ENCODE assay signal across 1 cellular context in genomic region chr4:41572414-41572986, GRCh38.
TF ChIP-seq lines count a peak whose summit lies in the region.

No MANE protein-coding gene starts in this region.

TF ChIP-seq in endothelial cell of umbilical vein, 7 proteins besides CTCF, POLR2A, EP300 and RAD21:
- TF ChIP-seq GATA2 (IDR thresholded peaks at IDR 0.05; ENCODE audit: insufficient read depth, insufficient read length, low read depth, low read length): no peak
- no peak for TF ChIP-seq MYC (IDR thresholded peaks at IDR 0.05; ENCODE audit: low read depth, low read length)
- TF ChIP-seq, protein P1, sequence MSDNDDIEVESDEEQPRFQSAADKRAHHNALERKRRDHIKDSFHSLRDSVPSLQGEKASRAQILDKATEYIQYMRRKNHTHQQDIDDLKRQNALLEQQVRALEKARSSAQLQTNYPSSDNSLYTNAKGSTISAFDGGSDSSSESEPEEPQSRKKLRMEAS (IDR thresholded peaks at IDR 0.05; ENCODE audit: insufficient read depth, insufficient read length): no peak
- no peak for TF ChIP-seq EZH2 (IDR thresholded peaks at IDR 0.05; ENCODE audit: borderline replicate concordance, low read depth, low read length, severe bottlenecking)
- TF ChIP-seq JUN (IDR thresholded peaks at IDR 0.05; ENCODE audit: borderline replicate concordance, insufficient read depth, insufficient read length, low read depth): no peak
- TF ChIP-seq POLR2AphosphoS5 (IDR thresholded peaks at IDR 0.05; ENCODE audit: insufficient read depth, low read depth, low read length): no peak
- TF ChIP-seq FOS (IDR thresholded peaks at IDR 0.05; ENCODE audit: borderline replicate concordance, insufficient read depth, low read length): no peak
